In the genomic region with DNA sequence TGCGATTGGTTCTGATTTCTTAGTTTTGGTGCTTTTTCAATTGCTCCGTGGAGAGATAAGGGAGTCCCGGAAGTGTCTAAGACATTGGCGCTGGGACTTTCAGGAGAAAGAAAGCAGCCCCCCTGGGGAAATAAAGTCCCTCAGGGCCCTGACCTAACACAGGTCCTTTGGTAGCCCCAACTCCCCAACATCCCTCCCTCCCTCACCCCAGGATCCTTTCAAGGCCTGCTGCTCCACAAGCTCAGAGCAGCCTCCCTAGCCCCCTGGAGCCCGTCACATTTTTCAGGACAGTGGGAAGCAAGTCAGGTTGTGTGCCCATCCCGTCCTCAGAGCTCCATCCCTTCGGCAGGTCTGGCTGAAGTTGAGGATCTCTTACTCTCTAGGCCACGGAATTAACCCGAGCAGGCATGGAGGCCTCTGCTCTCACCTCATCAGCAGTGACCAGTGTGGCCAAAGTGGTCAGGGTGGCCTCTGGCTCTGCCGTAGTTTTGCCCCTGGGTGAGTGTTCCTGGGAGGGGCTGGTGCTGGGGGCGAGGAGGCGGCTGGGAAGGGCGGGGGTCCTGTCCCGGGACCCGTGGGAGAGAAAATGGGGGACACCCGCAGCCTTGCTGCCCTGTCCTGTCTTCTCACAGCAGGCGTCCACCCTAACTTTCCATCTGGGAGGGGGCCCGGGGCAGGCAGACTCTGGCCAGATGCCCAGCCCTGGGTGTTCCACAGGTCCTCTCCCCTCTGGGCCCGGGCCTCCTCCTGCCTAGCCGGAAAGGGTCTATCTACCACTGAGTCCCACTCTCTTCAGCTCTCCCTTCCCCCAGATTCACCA, we compare ENCODE assay signal across 15 cellular contexts. TPM values are rescaled to one million over a fixed set of nuclear protein-coding genes. Genes with fewer than 3 reads are reported as not detected.
DNase-seq lines count a peak whose midpoint lies in the region; ATAC-seq and TF ChIP-seq lines count a peak whose summit lies in the region.
"Had no signal": no experiment of that assay in that cellular context is flagged by ENCODE, and none has a peak within 500 bp of the region (broad histone marks: within the 10 kb centered on the region; RNA-seq: fewer than 3 reads in every experiment).

No MANE protein-coding gene starts in this region.

- no peaks in the 10 kb centered on the region; a peak in 1 of 7 replicates for H3K36me3 Mint-ChIP-seq in H9 (ENCODE audit: insufficient read depth in 1 of 3, low read depth in 3 of 3)

- H3K27ac ChIP-seq in H9 (ENCODE audit: insufficient read length, low read depth, low read length) (no peak overlapping the region), adrenal gland (peak overlapping the region in 4 of 5 donors; percentile 63 to 97 (median 96)), skin epidermis (peak overlapping the region; percentile 42 to 95 (median 75))
- H3K27ac ChIP-seq: neural progenitor cell had no signal

- no peak overlapping the region for H3K18ac ChIP-seq in H9 (ENCODE audit: insufficient read length, low read depth, low read length)

- no peak overlapping the region for H2BK12ac ChIP-seq in H9 (ENCODE audit: insufficient read length, low read depth, low read length)

- H3K9me3 Mint-ChIP-seq in H9, result no peaks in the 10 kb centered on the region
- H3K9me3 Mint-ChIP-seq: neural progenitor cell had no signal

- no peaks in the 10 kb centered on the region for H3K79me1 ChIP-seq in H9 (ENCODE audit: insufficient read depth, low read depth, low read length, poor library complexity, severe bottlenecking)

- H3T11ph ChIP-seq in H9 (ENCODE audit: low read length), result no peak overlapping the region

- peaks cover 16 to 20% of the 10 kb centered on the region in 2 experiments for H3K4me1 Mint-ChIP-seq in H9
- H3K4me1 Mint-ChIP-seq: B cell had no signal

- H2BK20ac ChIP-seq in H9 (ENCODE audit: low read depth, low read length, poor library complexity, severe bottlenecking), result no peak overlapping the region

- no peak overlapping the region for H3K23ac ChIP-seq in H9 (ENCODE audit: insufficient read length, low read depth, low read length)

- H2BK120ac ChIP-seq in H9 (ENCODE audit: low read depth, low read length, poor library complexity, severe bottlenecking), result no peak overlapping the region

- H3K9me3 ChIP-seq in H9 (ENCODE audit: control insufficient read depth, low read depth, low read length) (no peaks in the 10 kb centered on the region), adrenal gland (replicated peaks in 1 of 3) (no peaks in the 10 kb centered on the region)

- no peak overlapping the region for H4K91ac ChIP-seq in H9 (ENCODE audit: insufficient read length, low read depth, low read length)

- peak; percentile 17 for DNase-seq in H9
- DNase-seq in adrenal gland, result peak in 1 of 7 donors; percentile 55
- DNase-seq in islet precursor cell, result peak; percentile 43
- DNase-seq in activated gamma-delta T cell (lab: John Stamatoyannopoulos, UW), result no peak
- DNase-seq in central memory CD4-positive, alpha-beta T cell, result no peak
- no peak for DNase-seq in HT-29 (ENCODE audit: low spot score)
- DNase-seq: activated CD4-positive, alpha-beta T cell treated with anti-CD3 and anti-CD28 coated beads for 1 hour; activated gamma-delta T cell treated with Interleukin-2 at 50 U/mL for 16 hours; cerebellar nuclear complex; DMS79 treated with DMSO at 0.1 percent for 48 hours; NCI-H2107 had no signal

- no peak for TF ChIP-seq CTCF in H9 (conservative IDR thresholded peaks at IDR 0.05)
- TF ChIP-seq CTCF in adrenal gland (IDR thresholded peaks at IDR 0.05), result no peak

- no peak overlapping the region for H4K5ac ChIP-seq in H9 (ENCODE audit: insufficient read length, low read depth, low read length)

- H3K4me3 Mint-ChIP-seq in H9, result no peak overlapping the region
- H3K4me3 Mint-ChIP-seq: B cell, neural progenitor cell had no signal

- no peak overlapping the region for H2AK5ac ChIP-seq in H9 (ENCODE audit: insufficient read length, low read length)

- H3K4me3 ChIP-seq in adrenal gland, result peak overlapping the region in 1 of 4 donors; percentile 50
- H3K4me3 ChIP-seq in skin epidermis, result peak overlapping the region; percentile 30 to 49 (median 32)
- H3K4me3 ChIP-seq: neural progenitor cell had no signal

- TF ChIP-seq POLR2A in adrenal gland (IDR thresholded peaks at IDR 0.05), result no peak

- peaks cover 4% of the 10 kb centered on the region for H3K27me3 Mint-ChIP-seq in H9 (ENCODE audit: low read depth)

- no peaks in the 10 kb centered on the region for H3K23me2 ChIP-seq in H9 (ENCODE audit: insufficient read length, low read depth, low read length, poor library complexity, severe bottlenecking)

- H3K4me1 ChIP-seq in H9 (ENCODE audit: insufficient read depth, low read length) (no peaks in the 10 kb centered on the region), adrenal gland (replicated peaks in 1 of 2) (peaks cover 53% of the 10 kb centered on the region in 2 donors)

- H2BK5ac ChIP-seq in H9 (ENCODE audit: insufficient read length, low read length), result no peak overlapping the region

- intact Hi-C loops in adrenal gland (cut with DNase I), result no loop called here

- no peak overlapping the region for H2BK15ac ChIP-seq in H9 (ENCODE audit: low read depth, low read length)

- H4K20me1 ChIP-seq in H9 (ENCODE audit: control insufficient read depth, insufficient read depth, insufficient read length), result no peaks in the 10 kb centered on the region

- no peak overlapping the region for H3K4ac ChIP-seq in H9 (ENCODE audit: low read depth, low read length)

- H3K27ac Mint-ChIP-seq in H9, result peak overlapping the region in 1 of 3 experiments; percentile 50; a peak in 1 of 7 replicates
- H3K27ac Mint-ChIP-seq: B cell, neural progenitor cell had no signal

- no peaks in the 10 kb centered on the region for H3K36me3 ChIP-seq in adrenal gland (replicated peaks in 1 of 2)
- H3K36me3 ChIP-seq: neural progenitor cell had no signal

- H4K8ac ChIP-seq in H9 (replicated peaks; ENCODE audit: insufficient read length, low read depth, low read length), result no peak overlapping the region

- H3K79me2 ChIP-seq in H9 (ENCODE audit: insufficient read depth, low read length), result no peaks in the 10 kb centered on the region

- H3K56ac ChIP-seq in H9 (ENCODE audit: insufficient read length, low read depth, low read length), result no peak overlapping the region

- H3K4me2 ChIP-seq in H9 (ENCODE audit: insufficient read depth, insufficient read length, low read length), result no peak overlapping the region
- H3K4me2 ChIP-seq: neural progenitor cell had no signal

- H3K9ac ChIP-seq in H9 (ENCODE audit: extremely low read depth, insufficient read length, low read length), result no peak overlapping the region
- H3K9ac ChIP-seq: neural progenitor cell had no signal

- H3K27me3 ChIP-seq in H9 (ENCODE audit: insufficient read depth, low read length) (no peaks in the 10 kb centered on the region), adrenal gland (no peaks in the 10 kb centered on the region)
- H3K27me3 ChIP-seq: neural progenitor cell had no signal

- no peak for ATAC-seq in HG03045 (IDR thresholded peaks at IDR 0.05; ENCODE audit: unreplicated experiment)

- no peak overlapping the region for H2AFZ ChIP-seq in H9 (ENCODE audit: low read length)
- H2AFZ ChIP-seq: neural progenitor cell had no signal

- H3K14ac ChIP-seq in H9 (ENCODE audit: insufficient read depth, low read length), result no peak overlapping the region

- WGBS in H9 (ENCODE audit: extremely low coverage, insufficient read length, low lambda C conversion rate), result no CpG with 5 or more reads among the region's 20 CpGs
- WGBS in adrenal gland, 4 donors, result 69 to 80% (median 76%) methylated on average over 13 to 20 of the region's 20 CpGs

RNA-seq across cellular contexts. Expression of a gene that starts 0.9 kb away (rescaled TPM):
- 1.7 TPM in 2 replicates for total RNA-seq in H9 (2021)
- 100 to 1,000 TPM; 135 to 685 (median 415) TPM for total RNA-seq in adrenal gland
- polyA plus RNA-seq in adrenal gland, result 1,000 to 10,000 TPM in 1 of 3 donors, 100 to 1,000 TPM in 2; 177 to 1,446 (median 256) TPM
- 481 and 816 TPM in 2 replicates for total RNA-seq in HT-29 (2014; rRNA removed; shearing (Covaris generic))

RNA-seq across cellular contexts. Expression of a gene that starts 17.9 kb away (rescaled TPM):
- total RNA-seq in H9 (2021) (28.6 and 32.5 TPM in 2 replicates), adrenal gland (100 to 1,000 TPM in 4 of 8 donors, 10 to 100 TPM in 4; 85.9 to 312 (median 104) TPM)
- polyA plus RNA-seq in adrenal gland, result 100 to 1,000 TPM in 2 of 3 donors, 10 to 100 TPM in 1; 51.3 to 499 (median 291) TPM
- total RNA-seq in HT-29 (2014; rRNA removed; shearing (Covaris generic)), result 52.3 and 56.9 TPM in 2 replicates

RNA-seq across cellular contexts. Expression of a gene that starts 30.4 kb away (rescaled TPM):
- 27.4 TPM in 2 replicates for total RNA-seq in H9 (2021)
- total RNA-seq in adrenal gland, result 100 to 1,000 TPM in 1 of 8 donors, 10 to 100 TPM in 7; 54.3 to 233 (median 65.2) TPM
- polyA plus RNA-seq in adrenal gland, result 100 to 1,000 TPM in 2 of 3 donors, 10 to 100 TPM in 1; 39.7 to 177 (median 101) TPM
- 9.6 and 12.7 TPM in 2 replicates for total RNA-seq in HT-29 (2014; rRNA removed; shearing (Covaris generic))

RNA-seq across cellular contexts. Expression of a gene that starts 30.5 kb away (rescaled TPM):
- total RNA-seq in H9 (2021) (172 TPM in 2 replicates), adrenal gland (100 to 1,000 TPM; 221 to 423 (median 337) TPM)
- polyA plus RNA-seq in adrenal gland, result 100 to 1,000 TPM; 226 to 616 (median 296) TPM
- 66.9 and 67.7 TPM in 2 replicates for total RNA-seq in HT-29 (2014; rRNA removed; shearing (Covaris generic))

Comparison
In these comparisons a context has a peak if more than half of its experiments do, and no peak if none do; other contexts are left out.
1. DNase-seq: peak in H9 (single experiment) and islet precursor cell (single experiment); none in activated gamma-delta T cell (single experiment), central memory CD4-positive, alpha-beta T cell (single experiment) and HT-29 (single experiment).
2. RNA of a gene that starts 0.9 kb away (total RNA-seq): 481 to 816 TPM in HT-29 and 135 to 685 TPM in adrenal gland; 1.7 TPM in H9; every median in the first group is over 10 times any median in the second.